In the genomic region with DNA sequence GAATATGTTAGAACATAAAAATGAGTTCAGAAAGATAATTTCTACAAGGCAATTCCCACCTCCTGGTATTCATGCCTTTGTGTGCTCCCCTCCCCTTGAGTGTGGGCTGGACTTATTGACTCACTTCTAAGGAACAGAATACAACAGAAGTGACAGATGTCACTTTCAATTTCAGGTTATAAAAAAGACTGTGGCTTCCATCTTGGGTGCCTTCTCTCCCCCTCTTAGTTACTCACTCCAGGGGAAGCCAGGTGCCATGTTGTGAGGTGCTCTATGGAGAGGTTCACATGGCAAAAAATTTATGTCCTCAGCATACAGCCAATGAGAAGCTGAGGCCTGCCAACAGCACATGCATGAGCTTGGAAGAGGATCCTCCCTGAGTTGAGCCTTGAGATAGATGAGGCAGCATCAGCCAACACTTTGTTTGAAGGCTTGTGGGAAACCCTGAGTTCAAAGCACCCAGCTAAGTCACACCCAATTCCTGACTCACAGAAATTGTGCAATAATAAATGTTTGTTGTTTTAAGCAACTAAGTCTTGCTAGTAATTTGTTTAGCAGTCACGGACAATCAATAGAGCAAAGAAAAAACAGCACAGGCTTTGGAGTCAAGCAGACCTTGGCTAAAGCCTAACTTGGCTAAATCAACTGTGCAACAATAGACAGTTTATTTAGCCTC, we compare ENCODE assay signal across 11 cellular contexts.
DNase-seq lines count a peak whose midpoint lies in the region; FAIRE-seq and TF ChIP-seq lines count a peak whose summit lies in the region.
"Had no signal": no experiment of that assay in that cellular context is flagged by ENCODE, and none has a peak within 500 bp of the region (broad histone marks: within the 10 kb centered on the region; RNA-seq: fewer than 3 reads in every experiment).

No MANE protein-coding gene starts in this region.

- WGBS in H1 (ENCODE audit: extremely low coverage in 1 of 2, insufficient coverage in 1 of 2, insufficient read length in 1 of 2, insufficient replicate concordance in 2 of 2, low coverage in 1 of 2, low lambda C conversion rate in 2 of 2, missing lambda C conversion rate in 1 of 2), 2 experiments: 90% methylated on average over 1 of the region's 1 CpG; no CpG with 5 or more reads in 1 of the 2 experiments
- 36% methylated on average over 1 of the region's 1 CpG for WGBS in mesenchymal stem cell

- H3K4me2 ChIP-seq in H1 (ENCODE audit: insufficient read depth in 1 of 2, low read depth in 2 of 2, low read length in 2 of 2) (no peak overlapping the region), mesenchymal stem cell (ENCODE audit: low read length, poor library complexity, severe bottlenecking) (no peak overlapping the region)

- CTCF ChIA-PET in H1 (lab: Charles Lee; ENCODE audit: partially characterized antibody): interaction anchor here (0.6 kb wide), 1 partner anchor 370 kb away, joined by 3 read pairs; no protein-coding TSS in a partner anchor

- no peak for TF ChIP-seq CTCF in H1 (IDR thresholded peaks at IDR 0.05; ENCODE audit: control extremely low read depth in 1 of 3, insufficient read depth in 1 of 3, low read depth in 1 of 3, low read length in 3 of 3)

- no peak for TF ChIP-seq RAD21 in H1 (IDR thresholded peaks at IDR 0.05 in 1 of 2, conservative IDR thresholded peaks at IDR 0.05 in 1 of 2; ENCODE audit: low read depth in 2 of 2, low read length in 2 of 2)

- H3K36me3 ChIP-seq in H1 (ENCODE audit: control insufficient read depth in 2 of 4, insufficient read depth in 4 of 4, low read length in 3 of 4): no peaks in the 10 kb centered on the region
- H3K36me3 ChIP-seq in mesenchymal stem cell (ENCODE audit: control insufficient read depth in 1 of 2, insufficient read depth in 2 of 2, low read depth in 1 of 2, low read length in 2 of 2): no peaks in the 10 kb centered on the region

- H4K91ac ChIP-seq in H1 (replicated peaks; ENCODE audit: insufficient read length, low read length) (no peak overlapping the region), mesenchymal stem cell (ENCODE audit: low read length) (no peak overlapping the region)

- no peak for FAIRE-seq in H1 (lab: Jason Lieb, UNC)
- no peak for FAIRE-seq in RCC 7860 (lab: Jason Lieb, UNC)
- no peak for FAIRE-seq in HTR-8/SVneo (lab: Jason Lieb, UNC)

- H2AFZ ChIP-seq in H1 (ENCODE audit: low read length): 0 out of 2 replicates have a peak overlapping the region, but pooled peaks have one; percentile 8
- no peak overlapping the region for H2AFZ ChIP-seq in mesenchymal stem cell (ENCODE audit: low read depth, low read length)

- H3K14ac ChIP-seq in H1 (ENCODE audit: insufficient read length) (no peak overlapping the region), mesenchymal stem cell (ENCODE audit: low read length in 2 of 2) (no peak overlapping the region)

- H2BK5ac ChIP-seq in H1 (ENCODE audit: low read depth, low read length) (no peak overlapping the region), mesenchymal stem cell (ENCODE audit: low read depth, low read length, poor library complexity, severe bottlenecking) (no peak overlapping the region)

- H3K4me3 ChIP-seq in H1 (ENCODE audit: extremely low read depth in 1 of 4, insufficient read depth in 2 of 4, low read depth in 3 of 4, low read length in 4 of 4): no peak overlapping the region
- H3K4me3 ChIP-seq in mesenchymal stem cell (ENCODE audit: insufficient read depth in 1 of 2, low read depth in 1 of 2, low read length in 2 of 2): no peak overlapping the region

- H4K8ac ChIP-seq in H1 (ENCODE audit: extremely low read depth, insufficient read depth, low read length) (no peak overlapping the region), mesenchymal stem cell (ENCODE audit: low read length) (no peak overlapping the region)

- H2BK20ac ChIP-seq in H1 (ENCODE audit: low read length): no peak overlapping the region

- H3K79me2 ChIP-seq in H1 (ENCODE audit: control insufficient read depth in 1 of 2, insufficient read depth in 2 of 2, low read length in 2 of 2): no peaks in the 10 kb centered on the region

- H3K4ac ChIP-seq in H1 (replicated peaks; ENCODE audit: insufficient read length, low read depth, low read length): no peak overlapping the region
- H3K4ac ChIP-seq in mesenchymal stem cell (ENCODE audit: low read depth in 1 of 2, low read length in 2 of 2): no peak overlapping the region

- H2BK12ac ChIP-seq in H1 (ENCODE audit: low read depth, low read length) (no peak overlapping the region), mesenchymal stem cell (ENCODE audit: low read length in 2 of 2) (no peak overlapping the region)

- no peak for TF ChIP-seq POLR2A in H1 (IDR thresholded peaks at IDR 0.05; ENCODE audit: control extremely low read depth in 1 of 2, low read depth in 2 of 2, low read length in 2 of 2)

- no peak overlapping the region for H3K23ac ChIP-seq in H1 (ENCODE audit: insufficient read length)
- H3K23ac ChIP-seq in mesenchymal stem cell (ENCODE audit: low read length in 2 of 2): no peak overlapping the region

- H3K27me3 ChIP-seq in H1 (replicated peaks in 1 of 4; ENCODE audit: control insufficient read depth in 3 of 4, extremely low read depth in 1 of 4, insufficient read depth in 3 of 4, low read length in 3 of 4) (no peaks in the 10 kb centered on the region), mesenchymal stem cell (ENCODE audit: control insufficient read depth in 1 of 2, insufficient read depth in 1 of 2, low read length in 2 of 2) (no peaks in the 10 kb centered on the region)

- H2AK5ac ChIP-seq in H1 (ENCODE audit: low read depth, low read length) (no peak overlapping the region), mesenchymal stem cell (ENCODE audit: low read length, severe bottlenecking) (no peak overlapping the region)

- TF ChIP-seq EP300 in H1 (IDR thresholded peaks at IDR 0.05; ENCODE audit: borderline replicate concordance in 1 of 2, low read depth in 2 of 2, low read length in 2 of 2): no peak

- no peaks in the 10 kb centered on the region for H4K20me1 ChIP-seq in H1 (replicated peaks in 1 of 2; ENCODE audit: control insufficient read depth in 1 of 2, insufficient read depth in 2 of 2, low read length in 2 of 2)

- no peak overlapping the region for H4K5ac ChIP-seq in H1 (ENCODE audit: insufficient read length, low read depth, low read length)

- H3K4me1 ChIP-seq in H1 (replicated peaks in 1 of 4; ENCODE audit: control insufficient read depth in 3 of 4, insufficient read depth in 4 of 4, low read length in 3 of 4) (no peaks in the 10 kb centered on the region), mesenchymal stem cell (ENCODE audit: control insufficient read depth, insufficient read depth, low read depth, low read length) (no peaks in the 10 kb centered on the region)

- H3K9me3 ChIP-seq in H1 (ENCODE audit: insufficient read depth in 2 of 2, low read depth in 1 of 2, low read length in 1 of 2) (no peaks in the 10 kb centered on the region), mesenchymal stem cell (ENCODE audit: control insufficient read depth, low read length) (peaks cover 7% of the 10 kb centered on the region)

- H3K18ac ChIP-seq in H1 (ENCODE audit: extremely low read depth, low read length) (no peak overlapping the region), mesenchymal stem cell (ENCODE audit: low read depth in 1 of 2, low read length in 2 of 2) (no peak overlapping the region)

- H3K23me2 ChIP-seq in H1 (ENCODE audit: low read depth, low read length): no peaks in the 10 kb centered on the region

- H3K79me1 ChIP-seq in H1 (ENCODE audit: low read depth, low read length) (no peaks in the 10 kb centered on the region), mesenchymal stem cell (replicated peaks; ENCODE audit: low read length, poor library complexity, severe bottlenecking) (no peaks in the 10 kb centered on the region)

- H3K9ac ChIP-seq in H1 (replicated peaks in 1 of 4; ENCODE audit: extremely low read depth in 1 of 4, low read depth in 3 of 4, low read length in 3 of 4): no peak overlapping the region
- H3K9ac ChIP-seq in mesenchymal stem cell (ENCODE audit: low read length): no peak overlapping the region

- H2BK15ac ChIP-seq in H1 (ENCODE audit: low read length) (no peak overlapping the region), mesenchymal stem cell (ENCODE audit: low read depth, poor library complexity, severe bottlenecking) (no peak overlapping the region)

- H3K27ac ChIP-seq in H1 (ENCODE audit: low read depth, low read length): no peak overlapping the region
- no peak overlapping the region for H3K27ac ChIP-seq in mesenchymal stem cell (ENCODE audit: low read length, poor library complexity, severe bottlenecking)

- POLR2A ChIA-PET in H1 (lab: Charles Lee; ENCODE audit: partially characterized antibody): no interaction called here

- DNase-seq in NCI-H2029 (lab: John Stamatoyannopoulos, UW) (peak; percentile 5), NCI-H2029 treated with DMSO at 0.1 percent for 48 hours (lab: John Stamatoyannopoulos, UW) (no peak), NCI-H460 (ENCODE audit: extremely low read depth, low read depth) (peak; percentile 56), H1 (ENCODE audit: low read depth in 1 of 2, low spot score in 2 of 2) (no peak), mesenchymal stem cell (peak; percentile 80), T1000 (lab: John Stamatoyannopoulos, UW) (no peak), RCC 7860 (ENCODE audit: low spot score) (no peak), HTR-8/SVneo (ENCODE audit: insufficient read length, low spot score) (no peak)
- DNase-seq: 8988T, dermis blood vessel endothelial cell, NCI-H345 had no signal

- no peak overlapping the region for H2BK120ac ChIP-seq in H1 (replicated peaks; ENCODE audit: low read depth, low read length)
- H2BK120ac ChIP-seq in mesenchymal stem cell (ENCODE audit: low read depth, low read length): no peak overlapping the region

- no peak overlapping the region for H3K56ac ChIP-seq in H1 (replicated peaks; ENCODE audit: insufficient read length, low read depth, low read length)

TF ChIP-seq in H1, 55 proteins besides CTCF, POLR2A, EP300 and RAD21:
- TF ChIP-seq, protein P1, sequence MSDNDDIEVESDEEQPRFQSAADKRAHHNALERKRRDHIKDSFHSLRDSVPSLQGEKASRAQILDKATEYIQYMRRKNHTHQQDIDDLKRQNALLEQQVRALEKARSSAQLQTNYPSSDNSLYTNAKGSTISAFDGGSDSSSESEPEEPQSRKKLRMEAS (IDR thresholded peaks at IDR 0.05): no peak
- TF ChIP-seq JUND (IDR thresholded peaks at IDR 0.05; ENCODE audit: low read length) (no peak), SP2 (IDR thresholded peaks at IDR 0.05; ENCODE audit: low read length) (no peak), RFX5 (IDR thresholded peaks at IDR 0.05; ENCODE audit: borderline replicate concordance, low read depth, low read length) (no peak), CREB1 (IDR thresholded peaks at IDR 0.05) (no peak), GABPA (IDR thresholded peaks at IDR 0.05; ENCODE audit: borderline replicate concordance, insufficient read depth, low read length) (no peak)
- TF ChIP-seq, protein P2, sequence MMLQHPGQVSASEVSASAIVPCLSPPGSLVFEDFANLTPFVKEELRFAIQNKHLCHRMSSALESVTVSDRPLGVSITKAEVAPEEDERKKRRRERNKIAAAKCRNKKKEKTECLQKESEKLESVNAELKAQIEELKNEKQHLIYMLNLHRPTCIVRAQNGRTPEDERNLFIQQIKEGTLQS (IDR thresholded peaks at IDR 0.05; ENCODE audit: insufficient read depth, low read depth, low read length): no peak

Comparison
In these comparisons a context has a peak if more than half of its experiments do, and no peak if none do; other contexts are left out.
1. DNase-seq: peak in NCI-H2029 (single experiment), NCI-H460 (single experiment) and mesenchymal stem cell (single experiment); none in NCI-H2029 treated with DMSO at 0.1 percent for 48 hours (single experiment), H1 (0 of 2), T1000 (single experiment), RCC 7860 (single experiment) and HTR-8/SVneo (single experiment).